1 cellular context compared by ENCODE assay signal in the genomic region with DNA sequence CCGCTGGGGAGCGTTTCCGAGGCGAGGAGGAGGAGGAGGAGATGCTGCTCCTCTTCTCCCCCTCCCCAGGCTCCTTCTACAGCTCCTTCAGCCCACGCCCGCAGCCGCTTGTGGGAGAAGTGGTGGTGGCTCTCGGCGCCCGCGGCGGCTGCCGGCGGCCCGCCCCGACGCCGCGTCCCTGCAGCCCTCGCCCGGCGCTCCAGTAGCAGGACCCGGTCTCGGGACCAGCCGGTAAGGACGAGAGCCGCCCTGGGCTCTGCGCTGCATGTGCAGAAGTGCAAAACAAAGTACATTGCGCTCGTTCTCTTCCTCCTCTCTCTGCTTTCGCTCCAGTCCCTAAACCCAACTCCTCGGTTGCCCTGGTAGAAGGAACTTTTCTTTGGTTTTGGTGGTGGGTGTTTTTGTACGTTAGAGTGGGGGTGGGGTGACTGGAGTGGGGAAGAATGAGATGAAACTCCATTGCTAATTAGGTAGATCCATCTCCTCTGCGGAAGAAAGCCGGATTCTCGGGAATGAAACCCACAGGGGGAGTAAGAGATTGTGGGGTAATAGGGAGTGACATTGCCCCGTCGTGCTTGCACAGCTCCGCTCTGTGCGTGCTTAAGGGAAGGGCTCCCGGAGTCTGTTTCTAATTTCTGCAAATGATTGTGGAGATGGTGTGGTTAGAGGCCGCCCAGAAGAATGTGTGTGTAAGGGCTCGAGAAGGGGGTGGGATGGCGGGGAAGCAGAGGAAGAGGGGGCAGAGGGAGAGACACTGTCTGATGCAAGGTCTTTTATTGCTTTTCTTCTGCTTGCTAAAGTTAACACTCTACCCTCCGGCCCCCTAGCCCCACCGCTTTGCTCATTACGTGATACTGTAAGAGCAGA.
TF ChIP-seq lines count a peak whose summit lies in the region.

No MANE protein-coding gene starts in this region.

TF ChIP-seq in K562, 482 proteins besides CTCF, POLR2A, EP300 and RAD21 (continued from another document):
- TF ChIP-seq, protein P1, sequence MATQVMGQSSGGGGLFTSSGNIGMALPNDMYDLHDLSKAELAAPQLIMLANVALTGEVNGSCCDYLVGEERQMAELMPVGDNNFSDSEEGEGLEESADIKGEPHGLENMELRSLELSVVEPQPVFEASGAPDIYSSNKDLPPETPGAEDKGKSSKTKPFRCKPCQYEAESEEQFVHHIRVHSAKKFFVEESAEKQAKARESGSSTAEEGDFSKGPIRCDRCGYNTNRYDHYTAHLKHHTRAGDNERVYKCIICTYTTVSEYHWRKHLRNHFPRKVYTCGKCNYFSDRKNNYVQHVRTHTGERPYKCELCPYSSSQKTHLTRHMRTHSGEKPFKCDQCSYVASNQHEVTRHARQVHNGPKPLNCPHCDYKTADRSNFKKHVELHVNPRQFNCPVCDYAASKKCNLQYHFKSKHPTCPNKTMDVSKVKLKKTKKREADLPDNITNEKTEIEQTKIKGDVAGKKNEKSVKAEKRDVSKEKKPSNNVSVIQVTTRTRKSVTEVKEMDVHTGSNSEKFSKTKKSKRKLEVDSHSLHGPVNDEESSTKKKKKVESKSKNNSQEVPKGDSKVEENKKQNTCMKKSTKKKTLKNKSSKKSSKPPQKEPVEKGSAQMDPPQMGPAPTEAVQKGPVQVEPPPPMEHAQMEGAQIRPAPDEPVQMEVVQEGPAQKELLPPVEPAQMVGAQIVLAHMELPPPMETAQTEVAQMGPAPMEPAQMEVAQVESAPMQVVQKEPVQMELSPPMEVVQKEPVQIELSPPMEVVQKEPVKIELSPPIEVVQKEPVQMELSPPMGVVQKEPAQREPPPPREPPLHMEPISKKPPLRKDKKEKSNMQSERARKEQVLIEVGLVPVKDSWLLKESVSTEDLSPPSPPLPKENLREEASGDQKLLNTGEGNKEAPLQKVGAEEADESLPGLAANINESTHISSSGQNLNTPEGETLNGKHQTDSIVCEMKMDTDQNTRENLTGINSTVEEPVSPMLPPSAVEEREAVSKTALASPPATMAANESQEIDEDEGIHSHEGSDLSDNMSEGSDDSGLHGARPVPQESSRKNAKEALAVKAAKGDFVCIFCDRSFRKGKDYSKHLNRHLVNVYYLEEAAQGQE (CRISPR knock-in tag; IDR thresholded peaks at IDR 0.05; ENCODE audit: low read depth): no peak
- TF ChIP-seq HMGXB4 (CRISPR knock-in tag; IDR thresholded peaks at IDR 0.05) (no peak), SRSF3 (IDR thresholded peaks at IDR 0.05; ENCODE audit: insufficient read depth, low read length) (no peak), NCOA2 (IDR thresholded peaks at IDR 0.05; ENCODE audit: partially characterized antibody in 2 of 2) (no peak), NONO (IDR thresholded peaks at IDR 0.05; ENCODE audit: low read depth in 2 of 2, low read length in 1 of 2) (no peak), HDAC3 (IDR thresholded peaks at IDR 0.05; ENCODE audit: borderline replicate concordance, partially characterized antibody) (no peak), ILK (tag; IDR thresholded peaks at IDR 0.05; ENCODE audit: borderline replicate concordance, low read depth) (no peak), ZNF766 (CRISPR knock-in tag; conservative IDR thresholded peaks at IDR 0.05) (no peak), TOE1 (IDR thresholded peaks at IDR 0.05; ENCODE audit: borderline replicate concordance) (no peak), TOE1 (CRISPR knock-in tag; IDR thresholded peaks at IDR 0.05; ENCODE audit: borderline replicate concordance, low read depth) (no peak), ETS2 (tag; IDR thresholded peaks at IDR 0.05; ENCODE audit: borderline replicate concordance, poor library complexity, severe bottlenecking) (no peak)
TF ChIP-seq in K562: peak in this region for 0.
